24 cellular contexts compared by ENCODE assay signal in genomic region chr15:32986147-32986546, GRCh38.
"Had no signal": no experiment of that assay in that cellular context is flagged by ENCODE, and none has a peak within 500 bp of the region (broad histone marks: within the 10 kb centered on the region; RNA-seq: fewer than 3 reads in every experiment).

No MANE protein-coding gene starts in this region.

- H3K27me3 ChIP-seq: colonic mucosa, foreskin keratinocyte, heart right ventricle, left lung had no signal

- H3K9me3 ChIP-seq: colonic mucosa, heart right ventricle, left lung, lower lobe of right lung, mucosa of descending colon had no signal

- FAIRE-seq: endometrium, frontal cortex, keratinocyte had no signal

- H3K36me3 ChIP-seq: colonic mucosa, heart right ventricle, left lung, lower lobe of right lung had no signal

- DNase-seq: colonic mucosa; cortex of kidney; effector CD8-positive, alpha-beta T cell; effector memory CD8-positive, alpha-beta T cell; endodermal cell; erythroblast; foreskin keratinocyte; glutamatergic neuron; head of caudate nucleus; heart right ventricle; hippocampal formation; left cardiac atrium; left lung; left ventricle myocardium superior; lower lobe of right lung; mesenchymal stem cell; mucosa of descending colon; naive B cell; naive thymus-derived CD8-positive, alpha-beta T cell had no signal

- H3K27ac ChIP-seq: colonic mucosa, epithelial cell of prostate, foreskin keratinocyte, heart right ventricle, left lung, lower lobe of right lung had no signal

- H3K4me3 ChIP-seq: colonic mucosa, heart right ventricle, left lung, lower lobe of right lung, mucosa of descending colon had no signal

- H3K4me1 ChIP-seq: colonic mucosa, foreskin keratinocyte, heart right ventricle, left lung, lower lobe of right lung had no signal

- ATAC-seq: effector memory CD8-positive, alpha-beta T cell; esophagus mucosa; foreskin keratinocyte; heart right ventricle; left cardiac atrium; left lung; left ventricle myocardium superior; lower lobe of right lung; mucosa of descending colon; naive thymus-derived CD8-positive, alpha-beta T cell had no signal
